ENCODE assay signal across 1 cellular context in genomic region chr19:58560921-58561320, GRCh38.
TF ChIP-seq lines count a peak whose summit lies in the region.

No MANE protein-coding gene starts in this region.

TF ChIP-seq in GM12878, 131 proteins besides CTCF, POLR2A, EP300 and RAD21:
- no peak for TF ChIP-seq RB1 (IDR thresholded peaks at IDR 0.05; ENCODE audit: borderline replicate concordance)
- TF ChIP-seq YY1 (IDR thresholded peaks at IDR 0.05; ENCODE audit: low read depth, low read length), result no peak
- no peak for TF ChIP-seq GATAD2B (conservative IDR thresholded peaks at IDR 0.05; ENCODE audit: low read depth)
- TF ChIP-seq IRF4 (IDR thresholded peaks at IDR 0.05; ENCODE audit: low read depth, low read length), result no peak
- TF ChIP-seq ASH2L (IDR thresholded peaks at IDR 0.05; ENCODE audit: borderline replicate concordance, low read depth), result no peak
- no peak for TF ChIP-seq YBX1 (IDR thresholded peaks at IDR 0.05)
- no peak for TF ChIP-seq SPI1 (IDR thresholded peaks at IDR 0.05; ENCODE audit: borderline replicate concordance, insufficient read depth, low read depth, low read length)
- no peak for TF ChIP-seq CBX5 (IDR thresholded peaks at IDR 0.05; ENCODE audit: low read depth)
- TF ChIP-seq, protein P1, sequence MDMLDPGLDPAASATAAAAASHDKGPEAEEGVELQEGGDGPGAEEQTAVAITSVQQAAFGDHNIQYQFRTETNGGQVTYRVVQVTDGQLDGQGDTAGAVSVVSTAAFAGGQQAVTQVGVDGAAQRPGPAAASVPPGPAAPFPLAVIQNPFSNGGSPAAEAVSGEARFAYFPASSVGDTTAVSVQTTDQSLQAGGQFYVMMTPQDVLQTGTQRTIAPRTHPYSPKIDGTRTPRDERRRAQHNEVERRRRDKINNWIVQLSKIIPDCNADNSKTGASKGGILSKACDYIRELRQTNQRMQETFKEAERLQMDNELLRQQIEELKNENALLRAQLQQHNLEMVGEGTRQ (IDR thresholded peaks at IDR 0.05; ENCODE audit: borderline replicate concordance, low read depth, low read length), result no peak
- TF ChIP-seq DPF2 (IDR thresholded peaks at IDR 0.05), result no peak
- no peak for TF ChIP-seq PAX8 (IDR thresholded peaks at IDR 0.05)
- no peak for TF ChIP-seq KLF5 (IDR thresholded peaks at IDR 0.05; ENCODE audit: partially characterized antibody)
- TF ChIP-seq JUNB (IDR thresholded peaks at IDR 0.05), result no peak
